Comparison of ENCODE assay signal across 8 cellular contexts in genomic region chr1:244341455-244342450, GRCh38.
DNase-seq lines count a peak whose midpoint lies in the region; ATAC-seq and TF ChIP-seq lines count a peak whose summit lies in the region.

No MANE protein-coding gene starts in this region.

- no peaks in the 10 kb centered on the region for H3K9me2 ChIP-seq in hepatocyte (replicated peaks; ENCODE audit: insufficient read depth)

- no peak overlapping the region for H3K4me3 ChIP-seq in hepatocyte
- H3K4me3 ChIP-seq in suprapubic skin = no peak overlapping the region

- DNase-seq in COLO829 (ENCODE audit: low spot score) = peak; percentile 57
- DNase-seq in HT-29 (ENCODE audit: low spot score) = peak; percentile 69
- DNase-seq in hepatocyte (ENCODE audit: low spot score) = peak; percentile 75
- no peak for DNase-seq in suprapubic skin (ENCODE audit: low spot score in 2 of 2)
- no peak for DNase-seq in stimulated activated naive CD4-positive, alpha-beta T cell (lab: John Stamatoyannopoulos, UW)
- no peak for DNase-seq in stimulated activated CD8-positive, alpha-beta memory T cell treated with anti-CD3 and anti-CD28 coated beads, Interleukin-4, amount 100 ng/mL, for 48 hours
- no peak for DNase-seq in mesenteric fat pad (ENCODE audit: low spot score)

- peaks cover 3% of the 10 kb centered on the region for H3K4me1 ChIP-seq in hepatocyte (ENCODE audit: insufficient read depth)
- peaks cover 8% of the 10 kb centered on the region for H3K4me1 ChIP-seq in suprapubic skin

- 39% methylated on average over 16 of the region's 16 CpGs for WGBS in hepatocyte (ENCODE audit: low lambda C conversion rate, missing lambda C conversion rate)
- WGBS in suprapubic skin = 34% methylated on average over 16 of the region's 16 CpGs

- no peaks in the 10 kb centered on the region for H4K20me1 ChIP-seq in hepatocyte (ENCODE audit: insufficient read depth, poor library complexity, severe bottlenecking)

- H3K27me3 ChIP-seq in hepatocyte = no peaks in the 10 kb centered on the region
- H3K27me3 ChIP-seq in suprapubic skin = no peaks in the 10 kb centered on the region

- H3K79me2 ChIP-seq in hepatocyte = no peaks in the 10 kb centered on the region

- peak overlapping the region; percentile 34 for H2AFZ ChIP-seq in hepatocyte

- peak; percentile 77 for ATAC-seq in SK-N-SH treated with all-trans-retinoic acid at 6 μM for 48 hours

- H3K27ac ChIP-seq in hepatocyte (peak overlapping the region; percentile 38), suprapubic skin (peak overlapping the region; percentile 53)

- no peak for TF ChIP-seq POLR2A in suprapubic skin (IDR thresholded peaks at IDR 0.05)

- TF ChIP-seq EP300 in suprapubic skin (IDR thresholded peaks at IDR 0.05) = no peak

- peak overlapping the region; percentile 56 for H3K4me2 ChIP-seq in hepatocyte

- H3K36me3 ChIP-seq in hepatocyte (replicated peaks; ENCODE audit: insufficient read depth, low read depth) (no peaks in the 10 kb centered on the region), suprapubic skin (no peaks in the 10 kb centered on the region)

- H3K9me3 ChIP-seq in hepatocyte (ENCODE audit: low read depth) (no peaks in the 10 kb centered on the region), suprapubic skin (no peaks in the 10 kb centered on the region)

- TF ChIP-seq CTCF in hepatocyte (IDR thresholded peaks at IDR 0.05; ENCODE audit: poor library complexity) = no peak
- TF ChIP-seq CTCF in suprapubic skin (IDR thresholded peaks at IDR 0.05) = no peak

TF ChIP-seq in SK-N-SH treated with all-trans-retinoic acid at 6 μM for 48 hours, 23 proteins besides CTCF, POLR2A, EP300 and RAD21:
- no peak for TF ChIP-seq CREB5 (CRISPR knock-in tag; IDR thresholded peaks at IDR 0.05; ENCODE audit: low read depth)
- no peak for TF ChIP-seq ZC3H10 (CRISPR knock-in tag; IDR thresholded peaks at IDR 0.05)
- no peak for TF ChIP-seq BACH2 (CRISPR knock-in tag; IDR thresholded peaks at IDR 0.05; ENCODE audit: borderline replicate concordance)
- TF ChIP-seq ZNF8 (CRISPR knock-in tag; IDR thresholded peaks at IDR 0.05) = no peak
- no peak for TF ChIP-seq ZFP30 (CRISPR knock-in tag; IDR thresholded peaks at IDR 0.05)
- TF ChIP-seq OSR1 (CRISPR knock-in tag; IDR thresholded peaks at IDR 0.05) = no peak
- TF ChIP-seq PPARA (CRISPR knock-in tag; IDR thresholded peaks at IDR 0.05; ENCODE audit: borderline replicate concordance) = no peak
- TF ChIP-seq GLIS3 (CRISPR knock-in tag; IDR thresholded peaks at IDR 0.05) = no peak
- no peak for TF ChIP-seq ZFP3 (CRISPR knock-in tag; IDR thresholded peaks at IDR 0.05)
- no peak for TF ChIP-seq ISL1 (CRISPR knock-in tag; IDR thresholded peaks at IDR 0.05)
- no peak for TF ChIP-seq TSHZ2 (CRISPR knock-in tag; IDR thresholded peaks at IDR 0.05)
- no peak for TF ChIP-seq ESRRG (CRISPR knock-in tag; IDR thresholded peaks at IDR 0.05)
- no peak for TF ChIP-seq TCF4 (CRISPR knock-in tag; IDR thresholded peaks at IDR 0.05; ENCODE audit: borderline replicate concordance)
- no peak for TF ChIP-seq RARB (CRISPR knock-in tag; IDR thresholded peaks at IDR 0.05)
- TF ChIP-seq PATZ1 (CRISPR knock-in tag; IDR thresholded peaks at IDR 0.05; ENCODE audit: borderline replicate concordance) = no peak
- no peak for TF ChIP-seq POU6F1 (CRISPR knock-in tag; IDR thresholded peaks at IDR 0.05; ENCODE audit: borderline replicate concordance, low read depth)

Comparison
In these comparisons a context has a peak if more than half of its experiments do, and no peak if none do; other contexts are left out.
1. DNase-seq: peak in COLO829 (single experiment), HT-29 (single experiment) and hepatocyte (single experiment); none in suprapubic skin (0 of 2), stimulated activated naive CD4-positive, alpha-beta T cell (0 of 6), stimulated activated CD8-positive, alpha-beta memory T cell treated with anti-CD3 and anti-CD28 coated beads, Interleukin-4, amount 100 ng/mL, for 48 hours (single experiment) and mesenteric fat pad (single experiment).